ENCODE assay signal across 9 cellular contexts in the genomic region with DNA sequence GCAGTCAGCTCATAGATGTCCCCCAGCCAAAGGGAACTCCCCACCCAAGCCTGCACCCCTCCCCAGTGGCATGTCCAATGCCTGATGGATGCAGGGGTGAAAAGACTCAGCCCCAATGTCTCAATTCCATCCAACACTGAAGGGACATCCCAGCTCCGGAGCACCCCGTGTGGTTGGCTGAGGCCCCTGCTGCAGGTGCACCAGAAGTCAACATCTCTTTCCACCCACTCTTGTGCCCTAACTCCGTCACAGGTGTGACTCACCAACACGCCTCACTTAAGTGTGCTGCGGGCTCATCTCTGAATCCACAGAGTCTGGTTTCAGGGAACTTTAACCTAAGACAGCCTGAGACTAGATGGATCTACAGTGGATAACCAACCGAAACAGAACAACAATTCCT.
A peak's percentile ranks its signal among the peaks of the same experiment; 100 is the strongest.
DNase-seq lines count a peak whose midpoint lies in the region; ATAC-seq lines count a peak whose summit lies in the region.
"Had no signal": no experiment of that assay in that cellular context is flagged by ENCODE, and none has a peak within 500 bp of the region (broad histone marks: within the 10 kb centered on the region; RNA-seq: fewer than 3 reads in every experiment).

No MANE protein-coding gene starts in this region.

- ATAC-seq in stimulated activated naive CD8-positive, alpha-beta T cell treated with anti-CD3 and anti-CD28 coated beads, Interleukin-15, Interleukin-2, amounts not matched to agents 100 U/mL and 50 U/mL, for 24 hours: peak; percentile 82
- ATAC-seq in HG03095 (IDR thresholded peaks at IDR 0.05; ENCODE audit: unreplicated experiment): no peak
- ATAC-seq: Panc1 had no signal

- DNase-seq in activated CD8-positive, alpha-beta memory T cell treated with anti-CD3 and anti-CD28 coated beads, Interleukin-2, amount 50 U/mL, for 24 hours (ENCODE audit: extremely low read depth): peak; percentile 5
- no peak for DNase-seq in activated CD8-positive, alpha-beta memory T cell treated with anti-CD3 and anti-CD28 coated beads for 24 hours
- DNase-seq in activated CD4-positive, alpha-beta T cell treated with anti-CD3 and anti-CD28 coated beads, Interleukin-2, amount 50 U/mL, for 1 hour: peak; percentile 10
- DNase-seq in islet precursor cell (peak; percentile 57), LoVo (ENCODE audit: low spot score) (no peak), HCEC 1CT (no peak)
- DNase-seq in stimulated activated naive CD8-positive, alpha-beta T cell treated with anti-CD3 and anti-CD28 coated beads, Interleukin-15, Interleukin-2, amounts not matched to agents 100 U/mL and 50 U/mL, for 24 hours: peak; percentile 20

Comparison
In these comparisons a context has a peak if more than half of its experiments do, and no peak if none do; other contexts are left out.
1. DNase-seq: peak in activated CD8-positive, alpha-beta memory T cell treated with anti-CD3 and anti-CD28 coated beads, Interleukin-2, amount 50 U/mL, for 24 hours (single experiment), activated CD4-positive, alpha-beta T cell treated with anti-CD3 and anti-CD28 coated beads, Interleukin-2, amount 50 U/mL, for 1 hour (single experiment), islet precursor cell (single experiment) and stimulated activated naive CD8-positive, alpha-beta T cell treated with anti-CD3 and anti-CD28 coated beads, Interleukin-15, Interleukin-2, amounts not matched to agents 100 U/mL and 50 U/mL, for 24 hours (single experiment); none in activated CD8-positive, alpha-beta memory T cell treated with anti-CD3 and anti-CD28 coated beads for 24 hours (single experiment), LoVo (single experiment) and HCEC 1CT (single experiment).